ENCODE assay signal across 1 cellular context in the genomic region with DNA sequence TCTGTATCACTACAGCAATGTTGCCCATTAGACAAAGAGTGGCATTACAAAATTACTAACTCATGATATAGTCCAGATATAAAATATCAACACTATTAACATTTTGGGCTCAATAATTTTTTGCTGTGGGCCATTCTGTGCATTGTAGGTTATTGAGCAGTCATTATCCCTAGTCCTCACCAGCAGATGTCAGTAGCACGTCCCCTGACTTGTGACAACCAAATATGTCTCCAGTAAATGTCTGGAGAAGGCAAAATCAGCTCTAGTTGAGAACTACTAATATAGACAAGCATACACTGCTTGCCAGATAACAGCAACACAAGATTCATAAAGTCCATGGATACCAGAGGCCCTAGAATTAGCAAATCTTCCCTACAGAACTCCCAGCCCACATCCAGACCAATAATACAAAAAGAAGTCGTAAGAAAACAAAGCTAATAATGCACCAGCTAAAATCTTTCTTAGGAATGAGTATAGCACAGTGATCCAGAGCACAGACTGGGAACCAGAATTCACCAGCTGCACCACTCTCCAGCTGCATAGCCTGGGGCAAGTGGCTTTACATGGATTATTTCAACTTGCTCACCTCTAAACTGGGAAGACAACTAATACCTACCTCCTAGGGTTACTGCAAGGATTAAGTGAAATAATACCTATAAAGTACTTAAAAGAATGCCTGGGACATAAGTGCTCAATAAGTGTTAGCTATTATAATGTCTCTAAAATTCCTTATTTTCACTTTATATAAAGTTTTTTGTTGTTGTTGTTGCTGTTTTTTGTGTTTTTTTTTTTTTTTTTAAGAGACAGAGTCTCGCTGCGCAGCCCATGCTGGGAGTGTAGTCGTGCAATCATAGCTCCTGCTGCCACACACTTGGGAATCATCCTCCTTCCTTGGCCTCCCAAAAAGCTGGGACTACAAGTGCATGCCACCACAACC.
TF ChIP-seq lines count a peak whose summit lies in the region.

No MANE protein-coding gene starts in this region.

TF ChIP-seq in WTC11, 78 proteins besides CTCF, POLR2A, EP300 and RAD21 (continued from another document):
- TF ChIP-seq CREB1 (CRISPR knock-in tag; IDR thresholded peaks at IDR 0.05) (no peak), USF2 (CRISPR knock-in tag; IDR thresholded peaks at IDR 0.05) (no peak), PRDM15 (CRISPR knock-in tag; IDR thresholded peaks at IDR 0.05) (no peak), ZNF232 (CRISPR knock-in tag; IDR thresholded peaks at IDR 0.05) (no peak), MYBL2 (CRISPR knock-in tag; IDR thresholded peaks at IDR 0.05) (no peak), SMAD4 (CRISPR knock-in tag; IDR thresholded peaks at IDR 0.05) (no peak), ZNF423 (CRISPR knock-in tag; IDR thresholded peaks at IDR 0.05) (no peak), ZNF671 (CRISPR knock-in tag; IDR thresholded peaks at IDR 0.05) (no peak)
- TF ChIP-seq, protein P1, sequence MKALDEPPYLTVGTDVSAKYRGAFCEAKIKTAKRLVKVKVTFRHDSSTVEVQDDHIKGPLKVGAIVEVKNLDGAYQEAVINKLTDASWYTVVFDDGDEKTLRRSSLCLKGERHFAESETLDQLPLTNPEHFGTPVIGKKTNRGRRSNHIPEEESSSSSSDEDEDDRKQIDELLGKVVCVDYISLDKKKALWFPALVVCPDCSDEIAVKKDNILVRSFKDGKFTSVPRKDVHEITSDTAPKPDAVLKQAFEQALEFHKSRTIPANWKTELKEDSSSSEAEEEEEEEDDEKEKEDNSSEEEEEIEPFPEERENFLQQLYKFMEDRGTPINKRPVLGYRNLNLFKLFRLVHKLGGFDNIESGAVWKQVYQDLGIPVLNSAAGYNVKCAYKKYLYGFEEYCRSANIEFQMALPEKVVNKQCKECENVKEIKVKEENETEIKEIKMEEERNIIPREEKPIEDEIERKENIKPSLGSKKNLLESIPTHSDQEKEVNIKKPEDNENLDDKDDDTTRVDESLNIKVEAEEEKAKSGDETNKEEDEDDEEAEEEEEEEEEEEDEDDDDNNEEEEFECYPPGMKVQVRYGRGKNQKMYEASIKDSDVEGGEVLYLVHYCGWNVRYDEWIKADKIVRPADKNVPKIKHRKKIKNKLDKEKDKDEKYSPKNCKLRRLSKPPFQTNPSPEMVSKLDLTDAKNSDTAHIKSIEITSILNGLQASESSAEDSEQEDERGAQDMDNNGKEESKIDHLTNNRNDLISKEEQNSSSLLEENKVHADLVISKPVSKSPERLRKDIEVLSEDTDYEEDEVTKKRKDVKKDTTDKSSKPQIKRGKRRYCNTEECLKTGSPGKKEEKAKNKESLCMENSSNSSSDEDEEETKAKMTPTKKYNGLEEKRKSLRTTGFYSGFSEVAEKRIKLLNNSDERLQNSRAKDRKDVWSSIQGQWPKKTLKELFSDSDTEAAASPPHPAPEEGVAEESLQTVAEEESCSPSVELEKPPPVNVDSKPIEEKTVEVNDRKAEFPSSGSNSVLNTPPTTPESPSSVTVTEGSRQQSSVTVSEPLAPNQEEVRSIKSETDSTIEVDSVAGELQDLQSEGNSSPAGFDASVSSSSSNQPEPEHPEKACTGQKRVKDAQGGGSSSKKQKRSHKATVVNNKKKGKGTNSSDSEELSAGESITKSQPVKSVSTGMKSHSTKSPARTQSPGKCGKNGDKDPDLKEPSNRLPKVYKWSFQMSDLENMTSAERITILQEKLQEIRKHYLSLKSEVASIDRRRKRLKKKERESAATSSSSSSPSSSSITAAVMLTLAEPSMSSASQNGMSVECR (CRISPR knock-in tag; IDR thresholded peaks at IDR 0.05; ENCODE audit: borderline replicate concordance): no peak
